Comparison of ENCODE assay signal across 1 cellular context in genomic region chr11:99200720-99201119, GRCh38.
TF ChIP-seq lines count a peak whose summit lies in the region.

No MANE protein-coding gene starts in this region.

TF ChIP-seq in GM23338, 12 proteins besides CTCF, POLR2A, EP300 and RAD21 (continued from another document):
- TF ChIP-seq ETS1 (IDR thresholded peaks at IDR 0.05) (no peak), CREB1 (CRISPR knock-in tag; IDR thresholded peaks at IDR 0.05; ENCODE audit: low read depth) (no peak), ZNF331 (CRISPR knock-in tag; IDR thresholded peaks at IDR 0.05; ENCODE audit: low read depth) (no peak), REST (IDR thresholded peaks at IDR 0.05; ENCODE audit: unreplicated experiment) (no peak), ZNF462 (CRISPR knock-in tag; IDR thresholded peaks at IDR 0.05) (no peak), STAT1 (IDR thresholded peaks at IDR 0.05; ENCODE audit: unreplicated experiment) (no peak), NANOG (IDR thresholded peaks at IDR 0.05; ENCODE audit: borderline replicate concordance) (no peak), EZH2phosphoT487 (IDR thresholded peaks at IDR 0.05; ENCODE audit: unreplicated experiment) (no peak)
TF ChIP-seq in GM23338: peak in this region for 0.
